ENCODE assay signal across 2 cellular contexts in genomic region chr15:98257290-98257689, GRCh38.
A peak's percentile ranks its signal among the peaks of the same experiment; 100 is the strongest.
TF ChIP-seq lines count a peak whose summit lies in the region.

No MANE protein-coding gene starts in this region.

TF ChIP-seq in GM23338, 12 proteins besides CTCF, POLR2A, EP300 and RAD21 (continued from another document):
- TF ChIP-seq, protein P1, sequence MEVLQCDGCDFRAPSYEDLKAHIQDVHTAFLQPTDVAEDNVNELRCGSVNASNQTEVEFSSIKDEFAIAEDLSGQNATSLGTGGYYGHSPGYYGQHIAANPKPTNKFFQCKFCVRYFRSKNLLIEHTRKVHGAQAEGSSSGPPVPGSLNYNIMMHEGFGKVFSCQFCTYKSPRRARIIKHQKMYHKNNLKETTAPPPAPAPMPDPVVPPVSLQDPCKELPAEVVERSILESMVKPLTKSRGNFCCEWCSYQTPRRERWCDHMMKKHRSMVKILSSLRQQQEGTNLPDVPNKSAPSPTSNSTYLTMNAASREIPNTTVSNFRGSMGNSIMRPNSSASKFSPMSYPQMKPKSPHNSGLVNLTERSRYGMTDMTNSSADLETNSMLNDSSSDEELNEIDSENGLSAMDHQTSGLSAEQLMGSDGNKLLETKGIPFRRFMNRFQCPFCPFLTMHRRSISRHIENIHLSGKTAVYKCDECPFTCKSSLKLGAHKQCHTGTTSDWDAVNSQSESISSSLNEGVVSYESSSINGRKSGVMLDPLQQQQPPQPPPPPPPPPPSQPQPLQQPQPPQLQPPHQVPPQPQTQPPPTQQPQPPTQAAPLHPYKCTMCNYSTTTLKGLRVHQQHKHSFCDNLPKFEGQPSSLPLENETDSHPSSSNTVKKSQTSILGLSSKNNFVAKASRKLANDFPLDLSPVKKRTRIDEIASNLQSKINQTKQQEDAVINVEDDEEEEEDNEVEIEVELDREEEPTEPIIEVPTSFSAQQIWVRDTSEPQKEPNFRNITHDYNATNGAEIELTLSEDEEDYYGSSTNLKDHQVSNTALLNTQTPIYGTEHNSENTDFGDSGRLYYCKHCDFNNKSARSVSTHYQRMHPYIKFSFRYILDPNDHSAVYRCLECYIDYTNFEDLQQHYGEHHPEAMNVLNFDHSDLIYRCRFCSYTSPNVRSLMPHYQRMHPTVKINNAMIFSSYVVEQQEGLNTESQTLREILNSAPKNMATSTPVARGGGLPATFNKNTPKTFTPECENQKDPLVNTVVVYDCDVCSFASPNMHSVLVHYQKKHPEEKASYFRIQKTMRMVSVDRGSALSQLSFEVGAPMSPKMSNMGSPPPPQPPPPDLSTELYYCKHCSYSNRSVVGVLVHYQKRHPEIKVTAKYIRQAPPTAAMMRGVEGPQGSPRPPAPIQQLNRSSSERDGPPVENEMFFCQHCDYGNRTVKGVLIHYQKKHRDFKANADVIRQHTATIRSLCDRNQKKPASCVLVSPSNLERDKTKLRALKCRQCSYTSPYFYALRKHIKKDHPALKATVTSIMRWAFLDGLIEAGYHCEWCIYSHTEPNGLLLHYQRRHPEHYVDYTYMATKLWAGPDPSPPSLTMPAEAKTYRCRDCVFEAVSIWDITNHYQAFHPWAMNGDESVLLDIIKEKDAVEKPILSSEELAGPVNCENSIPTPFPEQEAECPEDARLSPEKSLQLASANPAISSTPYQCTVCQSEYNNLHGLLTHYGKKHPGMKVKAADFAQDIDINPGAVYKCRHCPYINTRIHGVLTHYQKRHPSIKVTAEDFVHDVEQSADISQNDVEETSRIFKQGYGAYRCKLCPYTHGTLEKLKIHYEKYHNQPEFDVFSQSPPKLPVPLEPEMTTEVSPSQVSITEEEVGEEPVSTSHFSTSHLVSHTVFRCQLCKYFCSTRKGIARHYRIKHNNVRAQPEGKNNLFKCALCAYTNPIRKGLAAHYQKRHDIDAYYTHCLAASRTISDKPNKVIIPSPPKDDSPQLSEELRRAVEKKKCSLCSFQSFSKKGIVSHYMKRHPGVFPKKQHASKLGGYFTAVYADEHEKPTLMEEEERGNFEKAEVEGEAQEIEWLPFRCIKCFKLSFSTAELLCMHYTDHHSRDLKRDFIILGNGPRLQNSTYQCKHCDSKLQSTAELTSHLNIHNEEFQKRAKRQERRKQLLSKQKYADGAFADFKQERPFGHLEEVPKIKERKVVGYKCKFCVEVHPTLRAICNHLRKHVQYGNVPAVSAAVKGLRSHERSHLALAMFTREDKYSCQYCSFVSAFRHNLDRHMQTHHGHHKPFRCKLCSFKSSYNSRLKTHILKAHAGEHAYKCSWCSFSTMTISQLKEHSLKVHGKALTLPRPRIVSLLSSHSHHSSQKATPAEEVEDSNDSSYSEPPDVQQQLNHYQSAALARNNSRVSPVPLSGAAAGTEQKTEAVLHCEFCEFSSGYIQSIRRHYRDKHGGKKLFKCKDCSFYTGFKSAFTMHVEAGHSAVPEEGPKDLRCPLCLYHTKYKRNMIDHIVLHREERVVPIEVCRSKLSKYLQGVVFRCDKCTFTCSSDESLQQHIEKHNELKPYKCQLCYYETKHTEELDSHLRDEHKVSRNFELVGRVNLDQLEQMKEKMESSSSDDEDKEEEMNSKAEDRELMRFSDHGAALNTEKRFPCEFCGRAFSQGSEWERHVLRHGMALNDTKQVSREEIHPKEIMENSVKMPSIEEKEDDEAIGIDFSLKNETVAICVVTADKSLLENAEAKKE (CRISPR knock-in tag; IDR thresholded peaks at IDR 0.05) = peak; percentile 53

TF ChIP-seq in WTC11, 78 proteins besides CTCF, POLR2A, EP300 and RAD21 (continued from another document):
- TF ChIP-seq, protein P2, sequence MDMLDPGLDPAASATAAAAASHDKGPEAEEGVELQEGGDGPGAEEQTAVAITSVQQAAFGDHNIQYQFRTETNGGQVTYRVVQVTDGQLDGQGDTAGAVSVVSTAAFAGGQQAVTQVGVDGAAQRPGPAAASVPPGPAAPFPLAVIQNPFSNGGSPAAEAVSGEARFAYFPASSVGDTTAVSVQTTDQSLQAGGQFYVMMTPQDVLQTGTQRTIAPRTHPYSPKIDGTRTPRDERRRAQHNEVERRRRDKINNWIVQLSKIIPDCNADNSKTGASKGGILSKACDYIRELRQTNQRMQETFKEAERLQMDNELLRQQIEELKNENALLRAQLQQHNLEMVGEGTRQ (CRISPR knock-in tag; IDR thresholded peaks at IDR 0.05) = no peak
- no peak for TF ChIP-seq NFYB (CRISPR knock-in tag; conservative IDR thresholded peaks at IDR 0.05; ENCODE audit: low read depth)
- TF ChIP-seq, protein P3, sequence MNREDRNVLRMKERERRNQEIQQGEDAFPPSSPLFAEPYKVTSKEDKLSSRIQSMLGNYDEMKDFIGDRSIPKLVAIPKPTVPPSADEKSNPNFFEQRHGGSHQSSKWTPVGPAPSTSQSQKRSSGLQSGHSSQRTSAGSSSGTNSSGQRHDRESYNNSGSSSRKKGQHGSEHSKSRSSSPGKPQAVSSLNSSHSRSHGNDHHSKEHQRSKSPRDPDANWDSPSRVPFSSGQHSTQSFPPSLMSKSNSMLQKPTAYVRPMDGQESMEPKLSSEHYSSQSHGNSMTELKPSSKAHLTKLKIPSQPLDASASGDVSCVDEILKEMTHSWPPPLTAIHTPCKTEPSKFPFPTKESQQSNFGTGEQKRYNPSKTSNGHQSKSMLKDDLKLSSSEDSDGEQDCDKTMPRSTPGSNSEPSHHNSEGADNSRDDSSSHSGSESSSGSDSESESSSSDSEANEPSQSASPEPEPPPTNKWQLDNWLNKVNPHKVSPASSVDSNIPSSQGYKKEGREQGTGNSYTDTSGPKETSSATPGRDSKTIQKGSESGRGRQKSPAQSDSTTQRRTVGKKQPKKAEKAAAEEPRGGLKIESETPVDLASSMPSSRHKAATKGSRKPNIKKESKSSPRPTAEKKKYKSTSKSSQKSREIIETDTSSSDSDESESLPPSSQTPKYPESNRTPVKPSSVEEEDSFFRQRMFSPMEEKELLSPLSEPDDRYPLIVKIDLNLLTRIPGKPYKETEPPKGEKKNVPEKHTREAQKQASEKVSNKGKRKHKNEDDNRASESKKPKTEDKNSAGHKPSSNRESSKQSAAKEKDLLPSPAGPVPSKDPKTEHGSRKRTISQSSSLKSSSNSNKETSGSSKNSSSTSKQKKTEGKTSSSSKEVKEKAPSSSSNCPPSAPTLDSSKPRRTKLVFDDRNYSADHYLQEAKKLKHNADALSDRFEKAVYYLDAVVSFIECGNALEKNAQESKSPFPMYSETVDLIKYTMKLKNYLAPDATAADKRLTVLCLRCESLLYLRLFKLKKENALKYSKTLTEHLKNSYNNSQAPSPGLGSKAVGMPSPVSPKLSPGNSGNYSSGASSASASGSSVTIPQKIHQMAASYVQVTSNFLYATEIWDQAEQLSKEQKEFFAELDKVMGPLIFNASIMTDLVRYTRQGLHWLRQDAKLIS (CRISPR knock-in tag; IDR thresholded peaks at IDR 0.05; ENCODE audit: borderline replicate concordance) = no peak
